ENCODE assay signal across 8 cellular contexts in genomic region chr6:70566751-70567382, GRCh38. TPM values are rescaled to one million over a fixed set of nuclear protein-coding genes. Genes with fewer than 3 reads are reported as not detected.
DNase-seq lines count a peak whose midpoint lies in the region; ATAC-seq and TF ChIP-seq lines count a peak whose summit lies in the region.

SDHAF4 (plus strand) TSS chr6:70566930; CDS start chr6:70566941, 11 bp downstream.

- H3K4me1 Mint-ChIP-seq in WTC11 (peaks cover 20% of the 10 kb centered on the region), immature natural killer cell (peaks cover 15 to 29% of the 10 kb centered on the region in 2 donors)

- POLR2A ChIA-PET in WTC11 (lab: Charles Lee) = interaction anchor here (0.6 to 1.8 kb wide), 5 partner anchors 19 to 323 kb away, joined by 3 to 5 read pairs (median 4); partner anchors contain the start of gene FAM135A

- H3K4me3 Mint-ChIP-seq in WTC11 (peak within 1 kb of the TSS; percentile 85), immature natural killer cell (peak within 1 kb of the TSS; percentile 83 to 93 (median 89))

- TF ChIP-seq CTCF in WTC11 (IDR thresholded peaks at IDR 0.05) = no peak
- TF ChIP-seq CTCF in cardiac fibroblast (IDR thresholded peaks at IDR 0.05; ENCODE audit: low read depth, low read length) = no peak

- CTCF ChIA-PET in WTC11 (lab: Charles Lee) = interaction anchor here (0.8 to 2.2 kb wide), 8 partner anchors 16 to 389 kb away, joined by 3 to 12 read pairs (median 4); partner anchors contain the start of genes B3GAT2 and SMAP1

- DNase-seq in AG08396 (ENCODE audit: low spot score) (peak; percentile 99), NCI-H2227 (lab: John Stamatoyannopoulos, UW; ENCODE audit: unreplicated experiment) (peak; percentile 91), WTC11 (ENCODE audit: low spot score) (peak; percentile 96), cardiac fibroblast (ENCODE audit: low read depth in 2 of 2) (peak; percentile 88 to 92), immature natural killer cell (peak; percentile 93 to 94 (median 94)), smooth muscle cell of the brain vasculature (ENCODE audit: low read depth, low spot score) (peak; percentile 68)

- H3K27ac Mint-ChIP-seq in WTC11 = peak within 1 kb of the TSS; percentile 57; the same call in 1 of the 2 replicates
- peak within 1 kb of the TSS; percentile 65 to 93 (median 79) for H3K27ac Mint-ChIP-seq in immature natural killer cell

- peaks cover 3% of the 10 kb centered on the region; the same call in 1 of the 2 replicates for H3K9me3 Mint-ChIP-seq in WTC11
- H3K9me3 Mint-ChIP-seq in immature natural killer cell = no peaks in the 10 kb centered on the region

- H3K36me3 Mint-ChIP-seq in WTC11 = peaks cover 20% of the 10 kb centered on the region
- peaks cover 0 to 3% (median 0%) of the 10 kb centered on the region in 3 donors for H3K36me3 Mint-ChIP-seq in immature natural killer cell

- peaks cover 11% of the 10 kb centered on the region; the same call in 1 of the 2 replicates for H3K27me3 Mint-ChIP-seq in WTC11 (ENCODE audit: low read depth)
- H3K27me3 Mint-ChIP-seq in immature natural killer cell (ENCODE audit: low read depth in 3 of 3) = peaks cover 3 to 7% (median 4%) of the 10 kb centered on the region in 3 donors

- H3K4me3 ChIP-seq in cardiac fibroblast (replicated peaks in 1 of 2; ENCODE audit: low read depth in 2 of 2, low read length in 2 of 2) = peak within 1 kb of the TSS; percentile 81 to 92

- ATAC-seq in GM18909 (IDR thresholded peaks at IDR 0.05; ENCODE audit: poor library complexity, unreplicated experiment) (peak; percentile 99), HG03159 (IDR thresholded peaks at IDR 0.05; ENCODE audit: unreplicated experiment) (peak; percentile 99), WTC11 (peak; percentile 99)

TF ChIP-seq in WTC11, 78 proteins besides CTCF, POLR2A, EP300 and RAD21 (continues in another document):
- TF ChIP-seq KAT7 (CRISPR knock-in tag; IDR thresholded peaks at IDR 0.05; ENCODE audit: borderline replicate concordance) (peak; percentile 76; the same call in 1 of the 2 replicates), GABPB1 (CRISPR knock-in tag; IDR thresholded peaks at IDR 0.05) (peak; percentile 42), ELF4 (CRISPR knock-in tag; IDR thresholded peaks at IDR 0.05; ENCODE audit: low read depth) (no peak), ZMAT4 (CRISPR knock-in tag; IDR thresholded peaks at IDR 0.05) (no peak), FOXP1 (CRISPR knock-in tag; IDR thresholded peaks at IDR 0.05; ENCODE audit: borderline replicate concordance) (peak; percentile 88), CDX4 (CRISPR knock-in tag; IDR thresholded peaks at IDR 0.05; ENCODE audit: borderline replicate concordance) (no peak), FOXK1 (CRISPR knock-in tag; IDR thresholded peaks at IDR 0.05) (no peak), TEAD1 (CRISPR knock-in tag; IDR thresholded peaks at IDR 0.05) (peak; percentile 73; the same call in 1 of the 2 replicates), FOXP4 (CRISPR knock-in tag; IDR thresholded peaks at IDR 0.05) (peak; percentile 89), SP1 (CRISPR knock-in tag; conservative IDR thresholded peaks at IDR 0.05) (peak; percentile 59), MAX (CRISPR knock-in tag; IDR thresholded peaks at IDR 0.05) (peak; percentile 88)
- TF ChIP-seq, protein P1, sequence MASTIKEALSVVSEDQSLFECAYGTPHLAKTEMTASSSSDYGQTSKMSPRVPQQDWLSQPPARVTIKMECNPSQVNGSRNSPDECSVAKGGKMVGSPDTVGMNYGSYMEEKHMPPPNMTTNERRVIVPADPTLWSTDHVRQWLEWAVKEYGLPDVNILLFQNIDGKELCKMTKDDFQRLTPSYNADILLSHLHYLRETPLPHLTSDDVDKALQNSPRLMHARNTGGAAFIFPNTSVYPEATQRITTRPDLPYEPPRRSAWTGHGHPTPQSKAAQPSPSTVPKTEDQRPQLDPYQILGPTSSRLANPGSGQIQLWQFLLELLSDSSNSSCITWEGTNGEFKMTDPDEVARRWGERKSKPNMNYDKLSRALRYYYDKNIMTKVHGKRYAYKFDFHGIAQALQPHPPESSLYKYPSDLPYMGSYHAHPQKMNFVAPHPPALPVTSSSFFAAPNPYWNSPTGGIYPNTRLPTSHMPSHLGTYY (CRISPR knock-in tag; IDR thresholded peaks at IDR 0.05) = no peak
- TF ChIP-seq, protein P2, sequence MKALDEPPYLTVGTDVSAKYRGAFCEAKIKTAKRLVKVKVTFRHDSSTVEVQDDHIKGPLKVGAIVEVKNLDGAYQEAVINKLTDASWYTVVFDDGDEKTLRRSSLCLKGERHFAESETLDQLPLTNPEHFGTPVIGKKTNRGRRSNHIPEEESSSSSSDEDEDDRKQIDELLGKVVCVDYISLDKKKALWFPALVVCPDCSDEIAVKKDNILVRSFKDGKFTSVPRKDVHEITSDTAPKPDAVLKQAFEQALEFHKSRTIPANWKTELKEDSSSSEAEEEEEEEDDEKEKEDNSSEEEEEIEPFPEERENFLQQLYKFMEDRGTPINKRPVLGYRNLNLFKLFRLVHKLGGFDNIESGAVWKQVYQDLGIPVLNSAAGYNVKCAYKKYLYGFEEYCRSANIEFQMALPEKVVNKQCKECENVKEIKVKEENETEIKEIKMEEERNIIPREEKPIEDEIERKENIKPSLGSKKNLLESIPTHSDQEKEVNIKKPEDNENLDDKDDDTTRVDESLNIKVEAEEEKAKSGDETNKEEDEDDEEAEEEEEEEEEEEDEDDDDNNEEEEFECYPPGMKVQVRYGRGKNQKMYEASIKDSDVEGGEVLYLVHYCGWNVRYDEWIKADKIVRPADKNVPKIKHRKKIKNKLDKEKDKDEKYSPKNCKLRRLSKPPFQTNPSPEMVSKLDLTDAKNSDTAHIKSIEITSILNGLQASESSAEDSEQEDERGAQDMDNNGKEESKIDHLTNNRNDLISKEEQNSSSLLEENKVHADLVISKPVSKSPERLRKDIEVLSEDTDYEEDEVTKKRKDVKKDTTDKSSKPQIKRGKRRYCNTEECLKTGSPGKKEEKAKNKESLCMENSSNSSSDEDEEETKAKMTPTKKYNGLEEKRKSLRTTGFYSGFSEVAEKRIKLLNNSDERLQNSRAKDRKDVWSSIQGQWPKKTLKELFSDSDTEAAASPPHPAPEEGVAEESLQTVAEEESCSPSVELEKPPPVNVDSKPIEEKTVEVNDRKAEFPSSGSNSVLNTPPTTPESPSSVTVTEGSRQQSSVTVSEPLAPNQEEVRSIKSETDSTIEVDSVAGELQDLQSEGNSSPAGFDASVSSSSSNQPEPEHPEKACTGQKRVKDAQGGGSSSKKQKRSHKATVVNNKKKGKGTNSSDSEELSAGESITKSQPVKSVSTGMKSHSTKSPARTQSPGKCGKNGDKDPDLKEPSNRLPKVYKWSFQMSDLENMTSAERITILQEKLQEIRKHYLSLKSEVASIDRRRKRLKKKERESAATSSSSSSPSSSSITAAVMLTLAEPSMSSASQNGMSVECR (CRISPR knock-in tag; IDR thresholded peaks at IDR 0.05; ENCODE audit: borderline replicate concordance) = peak; percentile 80
- TF ChIP-seq, protein P3, sequence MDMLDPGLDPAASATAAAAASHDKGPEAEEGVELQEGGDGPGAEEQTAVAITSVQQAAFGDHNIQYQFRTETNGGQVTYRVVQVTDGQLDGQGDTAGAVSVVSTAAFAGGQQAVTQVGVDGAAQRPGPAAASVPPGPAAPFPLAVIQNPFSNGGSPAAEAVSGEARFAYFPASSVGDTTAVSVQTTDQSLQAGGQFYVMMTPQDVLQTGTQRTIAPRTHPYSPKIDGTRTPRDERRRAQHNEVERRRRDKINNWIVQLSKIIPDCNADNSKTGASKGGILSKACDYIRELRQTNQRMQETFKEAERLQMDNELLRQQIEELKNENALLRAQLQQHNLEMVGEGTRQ (CRISPR knock-in tag; IDR thresholded peaks at IDR 0.05) = 0 out of 2 replicates have a peak, but pooled peaks have one; percentile 25

RNA-seq across cellular contexts. Expression of gene SDHAF4, which starts in this region (rescaled TPM):
- total RNA-seq in WTC11 (2021) = 20.0 to 23.1 TPM (median 20.1 TPM) in 3 replicates
- 1 to 10 TPM in 2 of 3 donors, under 1 TPM in 1; 0.92 to 7.6 (median 6.6) TPM for polyA plus RNA-seq in immature natural killer cell

Comparison
In these comparisons a context has a peak if more than half of its experiments do, and no peak if none do; other contexts are left out.
1. Peak in every context shown above with its lines: DNase-seq, ATAC-seq and H3K4me3 ChIP-seq.